In the genomic region with DNA sequence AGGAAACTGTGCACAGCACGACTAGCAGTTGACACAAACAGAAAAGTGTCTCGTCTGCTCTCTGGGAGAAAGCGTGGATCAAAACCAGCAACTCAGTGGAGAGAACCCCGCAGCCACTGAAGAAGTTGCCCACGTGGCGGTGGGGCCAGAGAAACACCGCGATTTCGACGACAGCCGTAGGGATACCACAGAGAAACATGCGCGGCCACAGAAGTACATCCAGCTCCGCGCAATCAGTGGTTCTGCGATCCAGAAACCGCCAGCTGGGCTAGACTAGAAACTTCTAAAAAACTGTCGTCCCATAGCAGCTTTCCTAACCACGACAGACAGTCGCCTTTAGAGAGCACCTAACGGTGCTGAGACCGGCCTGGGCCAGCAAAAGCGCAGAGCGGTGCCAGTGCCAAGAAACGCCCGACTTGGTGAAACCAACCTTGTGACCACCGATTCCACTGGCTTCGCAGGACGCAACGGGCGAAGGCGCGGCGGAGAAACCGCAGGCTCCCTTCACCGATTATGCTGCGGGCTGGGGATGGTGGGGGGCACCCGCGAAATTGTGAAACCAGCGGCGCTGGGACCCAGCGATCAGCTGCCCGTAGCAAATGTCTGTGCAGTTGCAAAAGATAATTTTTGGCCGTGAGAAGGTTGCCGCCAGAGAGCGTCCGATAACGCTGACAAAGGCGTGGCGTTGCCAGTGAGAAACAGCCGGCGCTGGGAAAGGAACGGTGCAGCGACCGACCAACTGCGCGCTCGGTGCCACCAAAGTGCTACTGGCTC, we compare ENCODE assay signal across 1 cellular context.
A peak's percentile ranks its signal among the peaks of the same experiment; 100 is the strongest.
TF ChIP-seq lines count a peak whose summit lies in the region.

No MANE protein-coding gene starts in this region.

TF ChIP-seq in HEK293, 187 proteins besides CTCF, POLR2A, EP300 and RAD21 (continued from another document and continues in another):
- TF ChIP-seq, protein P1, sequence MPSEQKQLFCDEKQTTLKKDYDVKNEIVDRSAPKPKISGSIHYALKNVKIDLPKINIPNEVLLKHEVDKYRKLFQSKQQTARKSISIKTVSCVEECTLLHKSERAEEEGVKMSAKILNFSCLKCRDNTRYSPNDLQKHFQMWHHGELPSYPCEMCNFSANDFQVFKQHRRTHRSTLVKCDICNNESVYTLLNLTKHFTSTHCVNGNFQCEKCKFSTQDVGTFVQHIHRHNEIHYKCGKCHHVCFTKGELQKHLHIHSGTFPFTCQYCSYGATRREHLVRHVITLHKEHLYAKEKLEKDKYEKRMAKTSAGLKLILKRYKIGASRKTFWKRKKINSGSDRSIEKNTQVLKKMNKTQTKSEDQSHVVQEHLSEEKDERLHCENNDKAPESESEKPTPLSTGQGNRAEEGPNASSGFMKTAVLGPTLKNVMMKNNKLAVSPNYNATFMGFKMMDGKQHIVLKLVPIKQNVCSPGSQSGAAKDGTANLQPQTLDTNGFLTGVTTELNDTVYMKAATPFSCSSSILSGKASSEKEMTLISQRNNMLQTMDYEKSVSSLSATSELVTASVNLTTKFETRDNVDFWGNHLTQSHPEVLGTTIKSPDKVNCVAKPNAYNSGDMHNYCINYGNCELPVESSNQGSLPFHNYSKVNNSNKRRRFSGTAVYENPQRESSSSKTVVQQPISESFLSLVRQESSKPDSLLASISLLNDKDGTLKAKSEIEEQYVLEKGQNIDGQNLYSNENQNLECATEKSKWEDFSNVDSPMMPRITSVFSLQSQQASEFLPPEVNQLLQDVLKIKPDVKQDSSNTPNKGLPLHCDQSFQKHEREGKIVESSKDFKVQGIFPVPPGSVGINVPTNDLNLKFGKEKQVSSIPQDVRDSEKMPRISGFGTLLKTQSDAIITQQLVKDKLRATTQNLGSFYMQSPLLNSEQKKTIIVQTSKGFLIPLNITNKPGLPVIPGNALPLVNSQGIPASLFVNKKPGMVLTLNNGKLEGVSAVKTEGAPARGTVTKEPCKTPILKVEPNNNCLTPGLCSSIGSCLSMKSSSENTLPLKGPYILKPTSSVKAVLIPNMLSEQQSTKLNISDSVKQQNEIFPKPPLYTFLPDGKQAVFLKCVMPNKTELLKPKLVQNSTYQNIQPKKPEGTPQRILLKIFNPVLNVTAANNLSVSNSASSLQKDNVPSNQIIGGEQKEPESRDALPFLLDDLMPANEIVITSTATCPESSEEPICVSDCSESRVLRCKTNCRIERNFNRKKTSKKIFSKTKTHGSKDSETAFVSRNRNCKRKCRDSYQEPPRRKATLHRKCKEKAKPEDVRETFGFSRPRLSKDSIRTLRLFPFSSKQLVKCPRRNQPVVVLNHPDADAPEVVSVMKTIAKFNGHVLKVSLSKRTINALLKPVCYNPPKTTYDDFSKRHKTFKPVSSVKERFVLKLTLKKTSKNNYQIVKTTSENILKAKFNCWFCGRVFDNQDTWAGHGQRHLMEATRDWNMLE (tag by site-specific recombination; conservative IDR thresholded peaks at IDR 0.05; ENCODE audit: low read depth): peak; percentile 12; the same call in 1 of the 2 replicates
- TF ChIP-seq, protein P2, sequence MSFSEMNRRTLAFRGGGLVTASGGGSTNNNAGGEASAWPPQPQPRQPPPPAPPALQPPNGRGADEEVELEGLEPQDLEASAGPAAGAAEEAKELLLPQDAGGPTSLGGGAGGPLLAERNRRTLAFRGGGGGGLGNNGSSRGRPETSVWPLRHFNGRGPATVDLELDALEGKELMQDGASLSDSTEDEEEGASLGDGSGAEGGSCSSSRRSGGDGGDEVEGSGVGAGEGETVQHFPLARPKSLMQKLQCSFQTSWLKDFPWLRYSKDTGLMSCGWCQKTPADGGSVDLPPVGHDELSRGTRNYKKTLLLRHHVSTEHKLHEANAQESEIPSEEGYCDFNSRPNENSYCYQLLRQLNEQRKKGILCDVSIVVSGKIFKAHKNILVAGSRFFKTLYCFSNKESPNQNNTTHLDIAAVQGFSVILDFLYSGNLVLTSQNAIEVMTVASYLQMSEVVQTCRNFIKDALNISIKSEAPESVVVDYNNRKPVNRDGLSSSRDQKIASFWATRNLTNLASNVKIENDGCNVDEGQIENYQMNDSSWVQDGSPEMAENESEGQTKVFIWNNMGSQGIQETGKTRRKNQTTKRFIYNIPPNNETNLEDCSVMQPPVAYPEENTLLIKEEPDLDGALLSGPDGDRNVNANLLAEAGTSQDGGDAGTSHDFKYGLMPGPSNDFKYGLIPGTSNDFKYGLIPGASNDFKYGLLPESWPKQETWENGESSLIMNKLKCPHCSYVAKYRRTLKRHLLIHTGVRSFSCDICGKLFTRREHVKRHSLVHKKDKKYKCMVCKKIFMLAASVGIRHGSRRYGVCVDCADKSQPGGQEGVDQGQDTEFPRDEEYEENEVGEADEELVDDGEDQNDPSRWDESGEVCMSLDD (tag by site-specific recombination; IDR thresholded peaks at IDR 0.05): 0 out of 2 replicates have a peak, but pooled peaks have one; percentile 13
- TF ChIP-seq ZNF394 (tag by site-specific recombination; IDR thresholded peaks at IDR 0.05; ENCODE audit: borderline replicate concordance) (peak; percentile 23; the same call in 1 of the 2 replicates), ZNF266 (tag by site-specific recombination; IDR thresholded peaks at IDR 0.05; ENCODE audit: low read depth) (no peak), ZNF571 (tag by site-specific recombination; IDR thresholded peaks at IDR 0.05) (no peak), ZNF558 (tag by site-specific recombination; IDR thresholded peaks at IDR 0.05) (peak; percentile 3; the same call in 1 of the 2 replicates), ZEB2 (tag by site-specific recombination; IDR thresholded peaks at IDR 0.05) (peak; percentile 96), ZNF561 (tag by site-specific recombination; IDR thresholded peaks at IDR 0.05; ENCODE audit: borderline replicate concordance) (peak; percentile 79; the same call in 1 of the 2 replicates), ZNF324 (tag by site-specific recombination; IDR thresholded peaks at IDR 0.05) (peak; percentile 71; the same call in 1 of the 2 replicates), ZNF146 (tag by site-specific recombination; IDR thresholded peaks at IDR 0.05) (no peak), PRDM1 (tag by site-specific recombination; IDR thresholded peaks at IDR 0.05) (peak; percentile 30), ZBTB8A (tag by site-specific recombination; IDR thresholded peaks at IDR 0.05) (peak; percentile 85), ZNF777 (tag by site-specific recombination; IDR thresholded peaks at IDR 0.05; ENCODE audit: borderline replicate concordance) (no peak), ZNF501 (tag by site-specific recombination; IDR thresholded peaks at IDR 0.05) (peak; percentile 90), ZNF184 (tag by site-specific recombination; IDR thresholded peaks at IDR 0.05) (peak; percentile 41), ZNF423 (tag by site-specific recombination; IDR thresholded peaks at IDR 0.05) (peak; percentile 14; the same call in 1 of the 2 replicates), ZNF335 (tag by site-specific recombination; conservative IDR thresholded peaks at IDR 0.05) (peak; percentile 6; the same call in 1 of the 2 replicates), KLF16 (tag by site-specific recombination; IDR thresholded peaks at IDR 0.05) (0 out of 2 replicates have a peak, but pooled peaks have one; percentile 19), ZNF747 (tag by site-specific recombination; IDR thresholded peaks at IDR 0.05) (no peak), ZNF121 (tag by site-specific recombination; IDR thresholded peaks at IDR 0.05) (0 out of 2 replicates have a peak, but pooled peaks have one; percentile 10), SALL2 (tag by site-specific recombination; IDR thresholded peaks at IDR 0.05; ENCODE audit: borderline replicate concordance) (no peak), ZNF48 (tag by site-specific recombination; IDR thresholded peaks at IDR 0.05) (no peak), GLIS2 (tag by site-specific recombination; IDR thresholded peaks at IDR 0.05) (peak; percentile 57), ZNF837 (tag by site-specific recombination; IDR thresholded peaks at IDR 0.05) (no peak; the same call in 1 of the 2 replicates), ZNF138 (tag by site-specific recombination; IDR thresholded peaks at IDR 0.05; ENCODE audit: borderline replicate concordance) (no peak), SCRT1 (tag by site-specific recombination; IDR thresholded peaks at IDR 0.05; ENCODE audit: borderline replicate concordance) (no peak), ZNF350 (tag by site-specific recombination; IDR thresholded peaks at IDR 0.05) (no peak), BCL11B (tag by site-specific recombination; IDR thresholded peaks at IDR 0.05; ENCODE audit: low read depth) (peak; percentile 17; the same call in 1 of the 2 replicates), ZNF843 (tag by site-specific recombination; IDR thresholded peaks at IDR 0.05) (peak; percentile 52), ZNF24 (tag by site-specific recombination; IDR thresholded peaks at IDR 0.05) (peak; percentile 41; the same call in 1 of the 2 replicates)
- TF ChIP-seq, protein P3, sequence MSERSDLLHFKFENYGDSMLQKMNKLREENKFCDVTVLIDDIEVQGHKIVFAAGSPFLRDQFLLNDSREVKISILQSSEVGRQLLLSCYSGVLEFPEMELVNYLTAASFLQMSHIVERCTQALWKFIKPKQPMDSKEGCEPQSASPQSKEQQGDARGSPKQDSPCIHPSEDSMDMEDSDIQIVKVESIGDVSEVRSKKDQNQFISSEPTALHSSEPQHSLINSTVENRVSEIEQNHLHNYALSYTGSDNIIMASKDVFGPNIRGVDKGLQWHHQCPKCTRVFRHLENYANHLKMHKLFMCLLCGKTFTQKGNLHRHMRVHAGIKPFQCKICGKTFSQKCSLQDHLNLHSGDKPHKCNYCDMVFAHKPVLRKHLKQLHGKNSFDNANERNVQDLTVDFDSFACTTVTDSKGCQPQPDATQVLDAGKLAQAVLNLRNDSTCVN (tag by site-specific recombination; optimal IDR thresholded peaks at IDR 0.05): peak; percentile 65
- TF ChIP-seq, protein P4, sequence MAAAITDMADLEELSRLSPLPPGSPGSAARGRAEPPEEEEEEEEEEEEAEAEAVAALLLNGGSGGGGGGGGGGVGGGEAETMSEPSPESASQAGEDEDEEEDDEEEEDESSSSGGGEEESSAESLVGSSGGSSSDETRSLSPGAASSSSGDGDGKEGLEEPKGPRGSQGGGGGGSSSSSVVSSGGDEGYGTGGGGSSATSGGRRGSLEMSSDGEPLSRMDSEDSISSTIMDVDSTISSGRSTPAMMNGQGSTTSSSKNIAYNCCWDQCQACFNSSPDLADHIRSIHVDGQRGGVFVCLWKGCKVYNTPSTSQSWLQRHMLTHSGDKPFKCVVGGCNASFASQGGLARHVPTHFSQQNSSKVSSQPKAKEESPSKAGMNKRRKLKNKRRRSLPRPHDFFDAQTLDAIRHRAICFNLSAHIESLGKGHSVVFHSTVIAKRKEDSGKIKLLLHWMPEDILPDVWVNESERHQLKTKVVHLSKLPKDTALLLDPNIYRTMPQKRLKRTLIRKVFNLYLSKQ (tag by site-specific recombination; IDR thresholded peaks at IDR 0.05; ENCODE audit: borderline replicate concordance): no peak
- TF ChIP-seq, protein P5, sequence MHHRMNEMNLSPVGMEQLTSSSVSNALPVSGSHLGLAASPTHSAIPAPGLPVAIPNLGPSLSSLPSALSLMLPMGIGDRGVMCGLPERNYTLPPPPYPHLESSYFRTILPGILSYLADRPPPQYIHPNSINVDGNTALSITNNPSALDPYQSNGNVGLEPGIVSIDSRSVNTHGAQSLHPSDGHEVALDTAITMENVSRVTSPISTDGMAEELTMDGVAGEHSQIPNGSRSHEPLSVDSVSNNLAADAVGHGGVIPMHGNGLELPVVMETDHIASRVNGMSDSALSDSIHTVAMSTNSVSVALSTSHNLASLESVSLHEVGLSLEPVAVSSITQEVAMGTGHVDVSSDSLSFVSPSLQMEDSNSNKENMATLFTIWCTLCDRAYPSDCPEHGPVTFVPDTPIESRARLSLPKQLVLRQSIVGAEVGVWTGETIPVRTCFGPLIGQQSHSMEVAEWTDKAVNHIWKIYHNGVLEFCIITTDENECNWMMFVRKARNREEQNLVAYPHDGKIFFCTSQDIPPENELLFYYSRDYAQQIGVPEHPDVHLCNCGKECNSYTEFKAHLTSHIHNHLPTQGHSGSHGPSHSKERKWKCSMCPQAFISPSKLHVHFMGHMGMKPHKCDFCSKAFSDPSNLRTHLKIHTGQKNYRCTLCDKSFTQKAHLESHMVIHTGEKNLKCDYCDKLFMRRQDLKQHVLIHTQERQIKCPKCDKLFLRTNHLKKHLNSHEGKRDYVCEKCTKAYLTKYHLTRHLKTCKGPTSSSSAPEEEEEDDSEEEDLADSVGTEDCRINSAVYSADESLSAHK (tag by site-specific recombination; IDR thresholded peaks at IDR 0.05): peak; percentile 100
- TF ChIP-seq, protein P6, sequence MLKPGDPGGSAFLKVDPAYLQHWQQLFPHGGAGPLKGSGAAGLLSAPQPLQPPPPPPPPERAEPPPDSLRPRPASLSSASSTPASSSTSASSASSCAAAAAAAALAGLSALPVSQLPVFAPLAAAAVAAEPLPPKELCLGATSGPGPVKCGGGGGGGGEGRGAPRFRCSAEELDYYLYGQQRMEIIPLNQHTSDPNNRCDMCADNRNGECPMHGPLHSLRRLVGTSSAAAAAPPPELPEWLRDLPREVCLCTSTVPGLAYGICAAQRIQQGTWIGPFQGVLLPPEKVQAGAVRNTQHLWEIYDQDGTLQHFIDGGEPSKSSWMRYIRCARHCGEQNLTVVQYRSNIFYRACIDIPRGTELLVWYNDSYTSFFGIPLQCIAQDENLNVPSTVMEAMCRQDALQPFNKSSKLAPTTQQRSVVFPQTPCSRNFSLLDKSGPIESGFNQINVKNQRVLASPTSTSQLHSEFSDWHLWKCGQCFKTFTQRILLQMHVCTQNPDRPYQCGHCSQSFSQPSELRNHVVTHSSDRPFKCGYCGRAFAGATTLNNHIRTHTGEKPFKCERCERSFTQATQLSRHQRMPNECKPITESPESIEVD (tag by site-specific recombination; IDR thresholded peaks at IDR 0.05): peak; percentile 12; the same call in 1 of the 2 replicates
- TF ChIP-seq, protein P7, sequence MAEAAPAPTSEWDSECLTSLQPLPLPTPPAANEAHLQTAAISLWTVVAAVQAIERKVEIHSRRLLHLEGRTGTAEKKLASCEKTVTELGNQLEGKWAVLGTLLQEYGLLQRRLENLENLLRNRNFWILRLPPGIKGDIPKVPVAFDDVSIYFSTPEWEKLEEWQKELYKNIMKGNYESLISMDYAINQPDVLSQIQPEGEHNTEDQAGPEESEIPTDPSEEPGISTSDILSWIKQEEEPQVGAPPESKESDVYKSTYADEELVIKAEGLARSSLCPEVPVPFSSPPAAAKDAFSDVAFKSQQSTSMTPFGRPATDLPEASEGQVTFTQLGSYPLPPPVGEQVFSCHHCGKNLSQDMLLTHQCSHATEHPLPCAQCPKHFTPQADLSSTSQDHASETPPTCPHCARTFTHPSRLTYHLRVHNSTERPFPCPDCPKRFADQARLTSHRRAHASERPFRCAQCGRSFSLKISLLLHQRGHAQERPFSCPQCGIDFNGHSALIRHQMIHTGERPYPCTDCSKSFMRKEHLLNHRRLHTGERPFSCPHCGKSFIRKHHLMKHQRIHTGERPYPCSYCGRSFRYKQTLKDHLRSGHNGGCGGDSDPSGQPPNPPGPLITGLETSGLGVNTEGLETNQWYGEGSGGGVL (tag by site-specific recombination; IDR thresholded peaks at IDR 0.05): 0 out of 2 replicates have a peak, but pooled peaks have one; percentile 3
- TF ChIP-seq, protein P8, sequence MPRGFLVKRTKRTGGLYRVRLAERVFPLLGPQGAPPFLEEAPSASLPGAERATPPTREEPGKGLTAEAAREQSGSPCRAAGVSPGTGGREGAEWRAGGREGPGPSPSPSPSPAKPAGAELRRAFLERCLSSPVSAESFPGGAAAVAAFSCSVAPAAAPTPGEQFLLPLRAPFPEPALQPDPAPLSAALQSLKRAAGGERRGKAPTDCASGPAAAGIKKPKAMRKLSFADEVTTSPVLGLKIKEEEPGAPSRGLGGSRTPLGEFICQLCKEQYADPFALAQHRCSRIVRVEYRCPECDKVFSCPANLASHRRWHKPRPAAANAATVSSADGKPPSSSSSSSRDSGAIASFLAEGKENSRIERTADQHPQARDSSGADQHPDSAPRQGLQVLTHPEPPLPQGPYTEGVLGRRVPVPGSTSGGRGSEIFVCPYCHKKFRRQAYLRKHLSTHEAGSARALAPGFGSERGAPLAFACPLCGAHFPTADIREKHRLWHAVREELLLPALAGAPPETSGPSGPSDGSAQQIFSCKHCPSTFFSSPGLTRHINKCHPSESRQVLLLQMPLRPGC (tag by site-specific recombination; IDR thresholded peaks at IDR 0.05): peak; percentile 31; the same call in 1 of the 2 replicates
